19 cellular contexts compared by ENCODE assay signal in the genomic region with DNA sequence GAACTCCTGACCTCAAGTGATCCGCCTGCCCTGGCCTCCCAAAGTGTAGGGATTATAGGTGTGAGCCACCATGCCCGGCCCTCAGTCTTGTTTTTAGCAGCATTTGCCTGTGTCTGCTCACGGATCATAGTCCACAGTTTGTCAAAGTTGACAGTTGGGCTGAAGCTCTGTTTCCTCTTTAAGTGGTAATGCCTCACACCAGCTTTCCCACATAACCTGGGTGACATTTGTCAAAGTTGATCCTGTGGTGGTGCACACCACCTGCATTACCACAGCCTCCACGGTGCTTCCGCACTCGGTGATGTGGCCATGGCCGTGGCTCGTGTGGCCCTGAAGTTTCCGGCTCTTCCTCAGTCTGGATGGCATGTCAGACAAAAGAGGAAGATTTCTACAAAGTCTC. TPM values are rescaled to one million over a fixed set of nuclear protein-coding genes. Genes with fewer than 3 reads are reported as not detected.
A peak's percentile ranks its signal among the peaks of the same experiment; 100 is the strongest.
DNase-seq lines count a peak whose midpoint lies in the region; ATAC-seq and TF ChIP-seq lines count a peak whose summit lies in the region.
"Had no signal": no experiment of that assay in that cellular context is flagged by ENCODE, and none has a peak within 500 bp of the region (broad histone marks: within the 10 kb centered on the region; RNA-seq: fewer than 3 reads in every experiment).

No MANE protein-coding gene starts in this region.

- POLR2A ChIA-PET in WTC11 (lab: Charles Lee) = no interaction called here

- no peak overlapping the region for H3K4me3 Mint-ChIP-seq in activated CD4-positive, alpha-beta T cell treated with anti-CD3 and anti-CD28 coated beads, Interleukin-2, amount 10 ng/mL, durations not matched to agents 24 days and 14 days
- no peak overlapping the region for H3K4me3 Mint-ChIP-seq in dendritic cell treated with granulocyte-macrophage colony-stimulating factor and Interleukin-4, amounts not matched to agents 40 ng/mL and 50 ng/mL, for 4 days
- no peak overlapping the region for H3K4me3 Mint-ChIP-seq in stimulated activated naive B cell treated with anti-CD40 and anti-IgM and Interleukin-4, amounts not matched to agents 10 μg/mL and 1 μg/mL and 100 μg/mL, for 72 hours
- no peak overlapping the region for H3K4me3 Mint-ChIP-seq in WTC11
- H3K4me3 Mint-ChIP-seq: activated T-cell treated with anti-CD3 and anti-CD28 coated beads, Interleukin-2, amount 50 U/mL, for 72 hours; CD8-positive, alpha-beta T cell had no signal

- TF ChIP-seq POLR2A in NB4 (IDR thresholded peaks at IDR 0.05; ENCODE audit: extremely low read depth, insufficient read length) = no peak

- H3K4me3 ChIP-seq in NB4 (ENCODE audit: low read depth, low read length) = no peak overlapping the region
- H3K4me3 ChIP-seq: adrenal gland, lung had no signal

- peaks cover 16% of the 10 kb centered on the region for H3K27me3 Mint-ChIP-seq in activated CD4-positive, alpha-beta T cell treated with anti-CD3 and anti-CD28 coated beads, Interleukin-2, amount 10 ng/mL, durations not matched to agents 24 days and 14 days
- no peaks in the 10 kb centered on the region for H3K27me3 Mint-ChIP-seq in dendritic cell treated with granulocyte-macrophage colony-stimulating factor and Interleukin-4, amounts not matched to agents 40 ng/mL and 50 ng/mL, for 4 days
- H3K27me3 Mint-ChIP-seq in stimulated activated naive B cell treated with anti-CD40 and anti-IgM and Interleukin-4, amounts not matched to agents 10 μg/mL and 1 μg/mL and 100 μg/mL, for 72 hours = peaks cover 5 to 8% of the 10 kb centered on the region in 2 donors
- no peaks in the 10 kb centered on the region for H3K27me3 Mint-ChIP-seq in WTC11 (ENCODE audit: low read depth)

- DNase-seq in activated CD4-positive, alpha-beta T cell treated with anti-CD3 and anti-CD28 coated beads, Interleukin-2, amount 10 ng/mL, durations not matched to agents 24 days and 14 days = peak; percentile 59
- no peak for DNase-seq in activated CD4-positive, alpha-beta T cell treated with anti-CD3 and anti-CD28 coated beads for 4 hours
- DNase-seq in NB4 (ENCODE audit: low read depth) = peak; percentile 28
- no peak for DNase-seq in stimulated activated naive B cell treated with anti-CD40 and anti-IgM and Interleukin-4, amounts not matched to agents 10 μg/mL and 1 μg/mL and 100 μg/mL, for 72 hours
- no peak for DNase-seq in activated gamma-delta T cell treated with Interleukin-2 at 50 U/mL for 16 hours
- DNase-seq in WTC11 (ENCODE audit: low spot score) = no peak
- DNase-seq: 8988T; activated T-cell treated with anti-CD3 and anti-CD28 coated beads, Interleukin-2, amount 50 U/mL, for 72 hours; cerebellar nuclear complex; foreskin keratinocyte; H7; NCI-H2081 treated with DMSO at 0.1 percent for 48 hours; NCI-H748 treated with DMSO at 0.1 percent for 48 hours; RPMI8226 had no signal

- peaks cover 7% of the 10 kb centered on the region for H3K4me1 Mint-ChIP-seq in activated CD4-positive, alpha-beta T cell treated with anti-CD3 and anti-CD28 coated beads, Interleukin-2, amount 10 ng/mL, durations not matched to agents 24 days and 14 days
- H3K4me1 Mint-ChIP-seq in dendritic cell treated with granulocyte-macrophage colony-stimulating factor and Interleukin-4, amounts not matched to agents 40 ng/mL and 50 ng/mL, for 4 days (ENCODE audit: low read depth) = peaks cover 82% of the 10 kb centered on the region
- peaks cover 9 to 14% of the 10 kb centered on the region in 2 donors for H3K4me1 Mint-ChIP-seq in stimulated activated naive B cell treated with anti-CD40 and anti-IgM and Interleukin-4, amounts not matched to agents 10 μg/mL and 1 μg/mL and 100 μg/mL, for 72 hours
- H3K4me1 Mint-ChIP-seq in WTC11 = peaks cover 23% of the 10 kb centered on the region

- CTCF ChIA-PET in WTC11 (lab: Charles Lee) = interaction anchor here (1.6 kb wide), 1 partner anchor 160 kb away, joined by 5 read pairs; no protein-coding TSS in a partner anchor

- TF ChIP-seq CTCF in NB4 (IDR thresholded peaks at IDR 0.05; ENCODE audit: low read depth, low read length) (no peak), WTC11 (IDR thresholded peaks at IDR 0.05) (no peak)

- H3K9me3 Mint-ChIP-seq in activated CD4-positive, alpha-beta T cell treated with anti-CD3 and anti-CD28 coated beads, Interleukin-2, amount 10 ng/mL, durations not matched to agents 24 days and 14 days = no peaks in the 10 kb centered on the region
- no peaks in the 10 kb centered on the region for H3K9me3 Mint-ChIP-seq in dendritic cell treated with granulocyte-macrophage colony-stimulating factor and Interleukin-4, amounts not matched to agents 40 ng/mL and 50 ng/mL, for 4 days
- H3K9me3 Mint-ChIP-seq in stimulated activated naive B cell treated with anti-CD40 and anti-IgM and Interleukin-4, amounts not matched to agents 10 μg/mL and 1 μg/mL and 100 μg/mL, for 72 hours = no peaks in the 10 kb centered on the region
- H3K9me3 Mint-ChIP-seq in WTC11 = no peaks in the 10 kb centered on the region
- H3K9me3 Mint-ChIP-seq: activated T-cell treated with anti-CD3 and anti-CD28 coated beads, Interleukin-2, amount 50 U/mL, for 72 hours; CD8-positive, alpha-beta T cell had no signal

- intact Hi-C loops in activated CD4-positive, alpha-beta T cell treated with anti-CD3 and anti-CD28 coated beads, Interleukin-2, amount 10 ng/mL, durations not matched to agents 24 days and 14 days (cut with micrococcal nuclease) = no loop called here
- intact Hi-C loops in dendritic cell treated with granulocyte-macrophage colony-stimulating factor and Interleukin-4, amounts not matched to agents 40 ng/mL and 50 ng/mL, for 4 days (cut with micrococcal nuclease) = no loop called here

- no peak overlapping the region for H3K27ac Mint-ChIP-seq in activated CD4-positive, alpha-beta T cell treated with anti-CD3 and anti-CD28 coated beads, Interleukin-2, amount 10 ng/mL, durations not matched to agents 24 days and 14 days
- H3K27ac Mint-ChIP-seq in dendritic cell treated with granulocyte-macrophage colony-stimulating factor and Interleukin-4, amounts not matched to agents 40 ng/mL and 50 ng/mL, for 4 days = peak overlapping the region; percentile 64
- H3K27ac Mint-ChIP-seq in stimulated activated naive B cell treated with anti-CD40 and anti-IgM and Interleukin-4, amounts not matched to agents 10 μg/mL and 1 μg/mL and 100 μg/mL, for 72 hours = peak overlapping the region; percentile 51
- no peak overlapping the region for H3K27ac Mint-ChIP-seq in WTC11
- H3K27ac Mint-ChIP-seq: activated T-cell treated with anti-CD3 and anti-CD28 coated beads, Interleukin-2, amount 50 U/mL, for 72 hours; CD8-positive, alpha-beta T cell had no signal

- H3K36me3 Mint-ChIP-seq in activated CD4-positive, alpha-beta T cell treated with anti-CD3 and anti-CD28 coated beads, Interleukin-2, amount 10 ng/mL, durations not matched to agents 24 days and 14 days (ENCODE audit: low read depth) = no peaks in the 10 kb centered on the region
- peaks cover 89% of the 10 kb centered on the region for H3K36me3 Mint-ChIP-seq in dendritic cell treated with granulocyte-macrophage colony-stimulating factor and Interleukin-4, amounts not matched to agents 40 ng/mL and 50 ng/mL, for 4 days (ENCODE audit: low read depth)
- peaks cover 8 to 14% of the 10 kb centered on the region in 2 donors for H3K36me3 Mint-ChIP-seq in stimulated activated naive B cell treated with anti-CD40 and anti-IgM and Interleukin-4, amounts not matched to agents 10 μg/mL and 1 μg/mL and 100 μg/mL, for 72 hours
- H3K36me3 Mint-ChIP-seq in WTC11 = no peaks in the 10 kb centered on the region
- H3K36me3 Mint-ChIP-seq: CD8-positive, alpha-beta T cell had no signal

- peak; percentile 67 to 80 for ATAC-seq in stimulated activated naive B cell treated with anti-CD40 and anti-IgM and Interleukin-4, amounts not matched to agents 10 μg/mL and 1 μg/mL and 100 μg/mL, for 72 hours (replicated peaks)
- ATAC-seq in GM21737 (IDR thresholded peaks at IDR 0.05; ENCODE audit: unreplicated experiment) (no peak), WTC11 (no peak)
- ATAC-seq: activated T-cell treated with anti-CD3 and anti-CD28 coated beads, Interleukin-2, amount 50 U/mL, for 72 hours; CD8-positive, alpha-beta T cell; foreskin keratinocyte had no signal

TF ChIP-seq in WTC11, 78 proteins besides CTCF, POLR2A, EP300 and RAD21 (continues in another document):
- TF ChIP-seq, protein P1, sequence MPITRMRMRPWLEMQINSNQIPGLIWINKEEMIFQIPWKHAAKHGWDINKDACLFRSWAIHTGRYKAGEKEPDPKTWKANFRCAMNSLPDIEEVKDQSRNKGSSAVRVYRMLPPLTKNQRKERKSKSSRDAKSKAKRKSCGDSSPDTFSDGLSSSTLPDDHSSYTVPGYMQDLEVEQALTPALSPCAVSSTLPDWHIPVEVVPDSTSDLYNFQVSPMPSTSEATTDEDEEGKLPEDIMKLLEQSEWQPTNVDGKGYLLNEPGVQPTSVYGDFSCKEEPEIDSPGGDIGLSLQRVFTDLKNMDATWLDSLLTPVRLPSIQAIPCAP (CRISPR knock-in tag; IDR thresholded peaks at IDR 0.05) = no peak
- TF ChIP-seq JAZF1 (CRISPR knock-in tag; IDR thresholded peaks at IDR 0.05) (no peak), JUN (CRISPR knock-in tag; IDR thresholded peaks at IDR 0.05) (no peak)
- TF ChIP-seq, protein P2, sequence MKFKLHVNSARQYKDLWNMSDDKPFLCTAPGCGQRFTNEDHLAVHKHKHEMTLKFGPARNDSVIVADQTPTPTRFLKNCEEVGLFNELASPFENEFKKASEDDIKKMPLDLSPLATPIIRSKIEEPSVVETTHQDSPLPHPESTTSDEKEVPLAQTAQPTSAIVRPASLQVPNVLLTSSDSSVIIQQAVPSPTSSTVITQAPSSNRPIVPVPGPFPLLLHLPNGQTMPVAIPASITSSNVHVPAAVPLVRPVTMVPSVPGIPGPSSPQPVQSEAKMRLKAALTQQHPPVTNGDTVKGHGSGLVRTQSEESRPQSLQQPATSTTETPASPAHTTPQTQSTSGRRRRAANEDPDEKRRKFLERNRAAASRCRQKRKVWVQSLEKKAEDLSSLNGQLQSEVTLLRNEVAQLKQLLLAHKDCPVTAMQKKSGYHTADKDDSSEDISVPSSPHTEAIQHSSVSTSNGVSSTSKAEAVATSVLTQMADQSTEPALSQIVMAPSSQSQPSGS (CRISPR knock-in tag; IDR thresholded peaks at IDR 0.05; ENCODE audit: borderline replicate concordance, low read depth) = no peak

RNA-seq across cellular contexts. Expression of a gene that starts 27.1 kb away (rescaled TPM):
- 0.66 TPM in 1 of 2 replicates, not detected in the other for total RNA-seq in activated CD4-positive, alpha-beta T cell treated with anti-CD3 and anti-CD28 coated beads, Interleukin-2, amount 10 ng/mL, durations not matched to agents 24 days and 14 days
- 30.8 to 34.9 TPM (median 32.9 TPM) in 3 replicates for total RNA-seq in WTC11 (2021)

Comparison
In these comparisons a context has a peak if more than half of its experiments do, and no peak if none do; other contexts are left out.
1. DNase-seq: peak in activated CD4-positive, alpha-beta T cell treated with anti-CD3 and anti-CD28 coated beads, Interleukin-2, amount 10 ng/mL, durations not matched to agents 24 days and 14 days (single experiment) and NB4 (single experiment); none in activated CD4-positive, alpha-beta T cell treated with anti-CD3 and anti-CD28 coated beads for 4 hours (0 of 2), stimulated activated naive B cell treated with anti-CD40 and anti-IgM and Interleukin-4, amounts not matched to agents 10 μg/mL and 1 μg/mL and 100 μg/mL, for 72 hours (single experiment), activated gamma-delta T cell treated with Interleukin-2 at 50 U/mL for 16 hours (single experiment) and WTC11 (single experiment).
2. H3K27ac Mint-ChIP-seq: peak in dendritic cell treated with granulocyte-macrophage colony-stimulating factor and Interleukin-4, amounts not matched to agents 40 ng/mL and 50 ng/mL, for 4 days (single experiment) and stimulated activated naive B cell treated with anti-CD40 and anti-IgM and Interleukin-4, amounts not matched to agents 10 μg/mL and 1 μg/mL and 100 μg/mL, for 72 hours (single experiment); none in activated CD4-positive, alpha-beta T cell treated with anti-CD3 and anti-CD28 coated beads, Interleukin-2, amount 10 ng/mL, durations not matched to agents 24 days and 14 days (single experiment) and WTC11 (single experiment).
3. ATAC-seq: peak in stimulated activated naive B cell treated with anti-CD40 and anti-IgM and Interleukin-4, amounts not matched to agents 10 μg/mL and 1 μg/mL and 100 μg/mL, for 72 hours (2 of 2); none in GM21737 (single experiment) and WTC11 (single experiment).
4. RNA of a gene that starts 27.1 kb away (total RNA-seq): 30.8 to 34.9 TPM in WTC11; 0.66 TPM in activated CD4-positive, alpha-beta T cell treated with anti-CD3 and anti-CD28 coated beads, Interleukin-2, amount 10 ng/mL, durations not matched to agents 24 days and 14 days; every median in the first group is over 10 times any median in the second.